In the genomic region with DNA sequence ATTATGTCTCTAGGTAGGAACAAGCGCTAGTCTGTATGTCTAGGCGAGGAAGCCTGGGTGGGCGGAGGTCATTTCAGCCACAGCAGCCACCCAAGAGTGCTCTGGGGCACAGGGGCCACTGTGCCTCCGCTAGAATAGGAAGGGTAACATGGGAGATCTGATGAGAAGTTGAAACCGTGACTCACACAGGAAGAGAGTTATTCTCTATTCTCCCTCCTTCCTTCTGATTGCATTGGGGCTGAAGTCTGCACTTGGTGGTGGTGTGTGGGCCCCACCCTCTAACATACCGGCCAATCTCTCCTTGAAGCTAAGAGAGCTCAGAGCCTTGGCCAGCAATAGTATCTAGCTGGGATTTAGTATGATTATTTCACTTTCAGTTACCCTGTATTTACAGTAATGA, we compare ENCODE assay signal across 2 cellular contexts.
TF ChIP-seq lines count a peak whose summit lies in the region.

No MANE protein-coding gene starts in this region.

TF ChIP-seq in SK-N-SH treated with all-trans-retinoic acid at 6 μM for 48 hours, 23 proteins besides CTCF, POLR2A, EP300 and RAD21 (continued from another document):
- TF ChIP-seq TOX (CRISPR knock-in tag; IDR thresholded peaks at IDR 0.05; ENCODE audit: borderline replicate concordance) (no peak), CSDC2 (CRISPR knock-in tag; IDR thresholded peaks at IDR 0.05) (no peak), ISL1 (CRISPR knock-in tag; IDR thresholded peaks at IDR 0.05) (no peak), RARB (CRISPR knock-in tag; IDR thresholded peaks at IDR 0.05) (no peak), SNAI2 (CRISPR knock-in tag; IDR thresholded peaks at IDR 0.05) (no peak), GLIS3 (CRISPR knock-in tag; IDR thresholded peaks at IDR 0.05) (no peak), ZNF70 (CRISPR knock-in tag; IDR thresholded peaks at IDR 0.05) (no peak), OSR1 (CRISPR knock-in tag; IDR thresholded peaks at IDR 0.05) (no peak), PPARA (CRISPR knock-in tag; IDR thresholded peaks at IDR 0.05; ENCODE audit: borderline replicate concordance) (no peak), ARNTL (CRISPR knock-in tag; IDR thresholded peaks at IDR 0.05; ENCODE audit: borderline replicate concordance, low read depth) (no peak), ZFP3 (CRISPR knock-in tag; IDR thresholded peaks at IDR 0.05) (no peak)
- TF ChIP-seq, protein P1, sequence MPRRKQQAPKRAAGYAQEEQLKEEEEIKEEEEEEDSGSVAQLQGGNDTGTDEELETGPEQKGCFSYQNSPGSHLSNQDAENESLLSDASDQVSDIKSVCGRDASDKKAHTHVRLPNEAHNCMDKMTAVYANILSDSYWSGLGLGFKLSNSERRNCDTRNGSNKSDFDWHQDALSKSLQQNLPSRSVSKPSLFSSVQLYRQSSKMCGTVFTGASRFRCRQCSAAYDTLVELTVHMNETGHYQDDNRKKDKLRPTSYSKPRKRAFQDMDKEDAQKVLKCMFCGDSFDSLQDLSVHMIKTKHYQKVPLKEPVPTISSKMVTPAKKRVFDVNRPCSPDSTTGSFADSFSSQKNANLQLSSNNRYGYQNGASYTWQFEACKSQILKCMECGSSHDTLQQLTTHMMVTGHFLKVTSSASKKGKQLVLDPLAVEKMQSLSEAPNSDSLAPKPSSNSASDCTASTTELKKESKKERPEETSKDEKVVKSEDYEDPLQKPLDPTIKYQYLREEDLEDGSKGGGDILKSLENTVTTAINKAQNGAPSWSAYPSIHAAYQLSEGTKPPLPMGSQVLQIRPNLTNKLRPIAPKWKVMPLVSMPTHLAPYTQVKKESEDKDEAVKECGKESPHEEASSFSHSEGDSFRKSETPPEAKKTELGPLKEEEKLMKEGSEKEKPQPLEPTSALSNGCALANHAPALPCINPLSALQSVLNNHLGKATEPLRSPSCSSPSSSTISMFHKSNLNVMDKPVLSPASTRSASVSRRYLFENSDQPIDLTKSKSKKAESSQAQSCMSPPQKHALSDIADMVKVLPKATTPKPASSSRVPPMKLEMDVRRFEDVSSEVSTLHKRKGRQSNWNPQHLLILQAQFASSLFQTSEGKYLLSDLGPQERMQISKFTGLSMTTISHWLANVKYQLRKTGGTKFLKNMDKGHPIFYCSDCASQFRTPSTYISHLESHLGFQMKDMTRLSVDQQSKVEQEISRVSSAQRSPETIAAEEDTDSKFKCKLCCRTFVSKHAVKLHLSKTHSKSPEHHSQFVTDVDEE (CRISPR knock-in tag; IDR thresholded peaks at IDR 0.05), result no peak
- TF ChIP-seq, protein P2, sequence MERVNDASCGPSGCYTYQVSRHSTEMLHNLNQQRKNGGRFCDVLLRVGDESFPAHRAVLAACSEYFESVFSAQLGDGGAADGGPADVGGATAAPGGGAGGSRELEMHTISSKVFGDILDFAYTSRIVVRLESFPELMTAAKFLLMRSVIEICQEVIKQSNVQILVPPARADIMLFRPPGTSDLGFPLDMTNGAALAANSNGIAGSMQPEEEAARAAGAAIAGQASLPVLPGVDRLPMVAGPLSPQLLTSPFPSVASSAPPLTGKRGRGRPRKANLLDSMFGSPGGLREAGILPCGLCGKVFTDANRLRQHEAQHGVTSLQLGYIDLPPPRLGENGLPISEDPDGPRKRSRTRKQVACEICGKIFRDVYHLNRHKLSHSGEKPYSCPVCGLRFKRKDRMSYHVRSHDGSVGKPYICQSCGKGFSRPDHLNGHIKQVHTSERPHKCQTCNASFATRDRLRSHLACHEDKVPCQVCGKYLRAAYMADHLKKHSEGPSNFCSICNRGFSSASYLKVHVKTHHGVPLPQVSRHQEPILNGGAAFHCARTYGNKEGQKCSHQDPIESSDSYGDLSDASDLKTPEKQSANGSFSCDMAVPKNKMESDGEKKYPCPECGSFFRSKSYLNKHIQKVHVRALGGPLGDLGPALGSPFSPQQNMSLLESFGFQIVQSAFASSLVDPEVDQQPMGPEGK (CRISPR knock-in tag; IDR thresholded peaks at IDR 0.05; ENCODE audit: borderline replicate concordance), result no peak
- TF ChIP-seq, protein P3, sequence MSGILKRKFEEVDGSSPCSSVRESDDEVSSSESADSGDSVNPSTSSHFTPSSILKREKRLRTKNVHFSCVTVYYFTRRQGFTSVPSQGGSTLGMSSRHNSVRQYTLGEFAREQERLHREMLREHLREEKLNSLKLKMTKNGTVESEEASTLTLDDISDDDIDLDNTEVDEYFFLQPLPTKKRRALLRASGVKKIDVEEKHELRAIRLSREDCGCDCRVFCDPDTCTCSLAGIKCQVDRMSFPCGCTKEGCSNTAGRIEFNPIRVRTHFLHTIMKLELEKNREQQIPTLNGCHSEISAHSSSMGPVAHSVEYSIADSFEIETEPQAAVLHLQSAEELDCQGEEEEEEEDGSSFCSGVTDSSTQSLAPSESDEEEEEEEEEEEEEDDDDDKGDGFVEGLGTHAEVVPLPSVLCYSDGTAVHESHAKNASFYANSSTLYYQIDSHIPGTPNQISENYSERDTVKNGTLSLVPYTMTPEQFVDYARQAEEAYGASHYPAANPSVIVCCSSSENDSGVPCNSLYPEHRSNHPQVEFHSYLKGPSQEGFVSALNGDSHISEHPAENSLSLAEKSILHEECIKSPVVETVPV (CRISPR knock-in tag; IDR thresholded peaks at IDR 0.05), result no peak

TF ChIP-seq in SK-N-SH, 30 proteins besides CTCF, POLR2A, EP300 and RAD21 (continued from another document):
- TF ChIP-seq, protein P4, sequence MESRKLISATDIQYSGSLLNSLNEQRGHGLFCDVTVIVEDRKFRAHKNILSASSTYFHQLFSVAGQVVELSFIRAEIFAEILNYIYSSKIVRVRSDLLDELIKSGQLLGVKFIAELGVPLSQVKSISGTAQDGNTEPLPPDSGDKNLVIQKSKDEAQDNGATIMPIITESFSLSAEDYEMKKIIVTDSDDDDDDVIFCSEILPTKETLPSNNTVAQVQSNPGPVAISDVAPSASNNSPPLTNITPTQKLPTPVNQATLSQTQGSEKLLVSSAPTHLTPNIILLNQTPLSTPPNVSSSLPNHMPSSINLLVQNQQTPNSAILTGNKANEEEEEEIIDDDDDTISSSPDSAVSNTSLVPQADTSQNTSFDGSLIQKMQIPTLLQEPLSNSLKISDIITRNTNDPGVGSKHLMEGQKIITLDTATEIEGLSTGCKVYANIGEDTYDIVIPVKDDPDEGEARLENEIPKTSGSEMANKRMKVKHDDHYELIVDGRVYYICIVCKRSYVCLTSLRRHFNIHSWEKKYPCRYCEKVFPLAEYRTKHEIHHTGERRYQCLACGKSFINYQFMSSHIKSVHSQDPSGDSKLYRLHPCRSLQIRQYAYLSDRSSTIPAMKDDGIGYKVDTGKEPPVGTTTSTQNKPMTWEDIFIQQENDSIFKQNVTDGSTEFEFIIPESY (IDR thresholded peaks at IDR 0.05; ENCODE audit: borderline replicate concordance, low read depth), result no peak
- TF ChIP-seq NRF1 (IDR thresholded peaks at IDR 0.05; ENCODE audit: low read depth, low read length), result no peak
- TF ChIP-seq RXRA (IDR thresholded peaks at IDR 0.05; ENCODE audit: borderline replicate concordance, low read depth), result no peak
- no peak for TF ChIP-seq YY1 (IDR thresholded peaks at IDR 0.05; ENCODE audit: low read depth)
- TF ChIP-seq, protein P5, sequence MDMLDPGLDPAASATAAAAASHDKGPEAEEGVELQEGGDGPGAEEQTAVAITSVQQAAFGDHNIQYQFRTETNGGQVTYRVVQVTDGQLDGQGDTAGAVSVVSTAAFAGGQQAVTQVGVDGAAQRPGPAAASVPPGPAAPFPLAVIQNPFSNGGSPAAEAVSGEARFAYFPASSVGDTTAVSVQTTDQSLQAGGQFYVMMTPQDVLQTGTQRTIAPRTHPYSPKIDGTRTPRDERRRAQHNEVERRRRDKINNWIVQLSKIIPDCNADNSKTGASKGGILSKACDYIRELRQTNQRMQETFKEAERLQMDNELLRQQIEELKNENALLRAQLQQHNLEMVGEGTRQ (IDR thresholded peaks at IDR 0.05; ENCODE audit: borderline replicate concordance, low read depth, low read length), result no peak
- TF ChIP-seq, protein P6, sequence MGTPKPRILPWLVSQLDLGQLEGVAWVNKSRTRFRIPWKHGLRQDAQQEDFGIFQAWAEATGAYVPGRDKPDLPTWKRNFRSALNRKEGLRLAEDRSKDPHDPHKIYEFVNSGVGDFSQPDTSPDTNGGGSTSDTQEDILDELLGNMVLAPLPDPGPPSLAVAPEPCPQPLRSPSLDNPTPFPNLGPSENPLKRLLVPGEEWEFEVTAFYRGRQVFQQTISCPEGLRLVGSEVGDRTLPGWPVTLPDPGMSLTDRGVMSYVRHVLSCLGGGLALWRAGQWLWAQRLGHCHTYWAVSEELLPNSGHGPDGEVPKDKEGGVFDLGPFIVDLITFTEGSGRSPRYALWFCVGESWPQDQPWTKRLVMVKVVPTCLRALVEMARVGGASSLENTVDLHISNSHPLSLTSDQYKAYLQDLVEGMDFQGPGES (IDR thresholded peaks at IDR 0.05; ENCODE audit: low read depth, low read length), result no peak
- TF ChIP-seq RFX5 (IDR thresholded peaks at IDR 0.05; ENCODE audit: low read length), result no peak
- TF ChIP-seq GATA2 (CRISPR knock-in tag; IDR thresholded peaks at IDR 0.05), result no peak
- TF ChIP-seq TAF1 (IDR thresholded peaks at IDR 0.05; ENCODE audit: borderline replicate concordance, low read depth, low read length), result no peak
- TF ChIP-seq FOXM1 (IDR thresholded peaks at IDR 0.05; ENCODE audit: low read depth), result no peak
